Comparison of ENCODE assay signal across 1 cellular context in the genomic region with DNA sequence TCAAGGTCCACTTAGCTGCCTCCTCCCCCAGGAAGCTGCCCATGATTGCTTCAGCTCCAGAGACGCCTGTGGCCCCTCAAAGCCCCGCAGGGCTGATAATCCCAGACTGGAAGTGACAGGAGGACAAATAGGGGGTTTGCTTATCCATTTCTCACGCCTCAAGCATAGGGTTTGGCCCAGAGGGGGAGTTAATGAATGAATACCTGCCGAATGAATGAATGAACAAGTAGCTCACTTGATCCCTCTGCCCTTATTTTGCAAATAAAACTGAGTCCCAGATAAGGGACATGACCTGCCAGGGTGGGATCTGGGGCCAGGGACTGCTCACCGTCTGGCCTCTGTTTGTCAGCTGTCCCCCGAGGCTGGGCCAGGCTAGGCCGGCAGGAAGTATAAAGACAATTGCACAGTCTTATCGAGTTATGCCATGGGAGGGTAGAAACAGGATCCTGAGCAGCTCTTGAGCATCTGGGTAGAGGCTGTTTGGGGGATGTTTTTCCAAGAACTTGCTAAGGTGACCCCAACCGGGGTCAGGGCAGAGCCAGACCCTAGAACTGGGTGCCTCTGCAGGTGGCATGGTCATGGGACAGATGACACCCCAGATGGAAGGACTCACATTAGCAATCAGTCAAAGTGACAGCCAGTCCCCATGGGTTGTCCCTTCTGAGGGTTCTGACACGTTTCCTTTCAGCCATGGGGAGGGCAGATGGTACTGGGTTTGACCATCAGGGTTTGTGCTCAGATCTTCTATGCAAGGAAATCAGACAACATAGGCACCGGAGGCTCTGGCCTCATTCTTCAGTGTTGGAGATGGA.
TF ChIP-seq lines count a peak whose summit lies in the region.

No MANE protein-coding gene starts in this region.

TF ChIP-seq in K562, 482 proteins besides CTCF, POLR2A, EP300 and RAD21:
- TF ChIP-seq, protein P1, sequence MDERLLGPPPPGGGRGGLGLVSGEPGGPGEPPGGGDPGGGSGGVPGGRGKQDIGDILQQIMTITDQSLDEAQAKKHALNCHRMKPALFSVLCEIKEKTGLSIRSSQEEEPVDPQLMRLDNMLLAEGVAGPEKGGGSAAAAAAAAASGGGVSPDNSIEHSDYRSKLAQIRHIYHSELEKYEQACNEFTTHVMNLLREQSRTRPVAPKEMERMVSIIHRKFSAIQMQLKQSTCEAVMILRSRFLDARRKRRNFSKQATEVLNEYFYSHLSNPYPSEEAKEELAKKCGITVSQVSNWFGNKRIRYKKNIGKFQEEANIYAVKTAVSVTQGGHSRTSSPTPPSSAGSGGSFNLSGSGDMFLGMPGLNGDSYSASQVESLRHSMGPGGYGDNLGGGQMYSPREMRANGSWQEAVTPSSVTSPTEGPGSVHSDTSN (CRISPR knock-in tag; IDR thresholded peaks at IDR 0.05; ENCODE audit: low read depth), result peak; percentile 31; the same call in 1 of the 2 replicates
- TF ChIP-seq, protein P1 (tag; conservative IDR thresholded peaks at IDR 0.05; ENCODE audit: low read depth), result peak; percentile 48; the same call in 1 of the 2 replicates
- no peak for TF ChIP-seq MXI1 (IDR thresholded peaks at IDR 0.05; ENCODE audit: low read depth, low read length)
- no peak for TF ChIP-seq RBM25 (IDR thresholded peaks at IDR 0.05; ENCODE audit: low read depth, low read length, severe bottlenecking)
- no peak for TF ChIP-seq BCOR (IDR thresholded peaks at IDR 0.05)
- no peak for TF ChIP-seq STAT5A (IDR thresholded peaks at IDR 0.05; ENCODE audit: borderline replicate concordance, low read length)
- no peak for TF ChIP-seq SREBF1 (IDR thresholded peaks at IDR 0.05; ENCODE audit: borderline replicate concordance, low read depth, low read length)
- TF ChIP-seq ZFP36 (IDR thresholded peaks at IDR 0.05; ENCODE audit: low read depth, low read length, partially characterized antibody), result peak; percentile 90
- TF ChIP-seq FOXK1 (CRISPR knock-in tag; IDR thresholded peaks at IDR 0.05; ENCODE audit: borderline replicate concordance), result no peak
- TF ChIP-seq USF1 (CRISPR knock-in tag; IDR thresholded peaks at IDR 0.05), result 0 out of 2 replicates have a peak, but pooled peaks have one; percentile 29
- peak; percentile 30; the same call in 1 of the 2 replicates for TF ChIP-seq PKNOX1 (IDR thresholded peaks at IDR 0.05)
- TF ChIP-seq MEIS2 (IDR thresholded peaks at IDR 0.05; ENCODE audit: partially characterized antibody), result peak; percentile 66
- 0 out of 2 replicates have a peak, but pooled peaks have one; percentile 15 for TF ChIP-seq CEBPG (CRISPR knock-in tag; IDR thresholded peaks at IDR 0.05)
- TF ChIP-seq CEBPG (tag; conservative IDR thresholded peaks at IDR 0.05 in 1 of 2, IDR thresholded peaks at IDR 0.05 in 1 of 2), result no peak
- TF ChIP-seq ZNF24 (IDR thresholded peaks at IDR 0.05), result peak; percentile 78; the same call in 1 of the 2 replicates
